In genomic region chr9:75087824-75088645, GRCh38 we compare ENCODE assay signal across 1 cellular context.
TF ChIP-seq lines count a peak whose summit lies in the region.

Gene NMRK1, minus strand, starts transcription at chr9:75088155. Its CDS starts 5,040 bp downstream, at chr9:75083115.
A gene with protein sequence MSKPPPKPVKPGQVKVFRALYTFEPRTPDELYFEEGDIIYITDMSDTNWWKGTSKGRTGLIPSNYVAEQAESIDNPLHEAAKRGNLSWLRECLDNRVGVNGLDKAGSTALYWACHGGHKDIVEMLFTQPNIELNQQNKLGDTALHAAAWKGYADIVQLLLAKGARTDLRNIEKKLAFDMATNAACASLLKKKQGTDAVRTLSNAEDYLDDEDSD (plus strand): TSS chr9:75088514. CDS start chr9:75088693, 179 bp downstream.

TF ChIP-seq in HepG2, 621 proteins besides CTCF, POLR2A, EP300 and RAD21 (continued from another document and continues in another):
- TF ChIP-seq ZNF407 (CRISPR knock-in tag; IDR thresholded peaks at IDR 0.05; ENCODE audit: not compliant biosample characterization) = no peak
- no peak; the same call in 1 of the 2 replicates for TF ChIP-seq TARDBP (CRISPR knock-in tag; IDR thresholded peaks at IDR 0.05)
- peak; percentile 75 for TF ChIP-seq ZNF292 (CRISPR knock-in tag; IDR thresholded peaks at IDR 0.05; ENCODE audit: borderline replicate concordance, low read depth)
- TF ChIP-seq, protein P1, sequence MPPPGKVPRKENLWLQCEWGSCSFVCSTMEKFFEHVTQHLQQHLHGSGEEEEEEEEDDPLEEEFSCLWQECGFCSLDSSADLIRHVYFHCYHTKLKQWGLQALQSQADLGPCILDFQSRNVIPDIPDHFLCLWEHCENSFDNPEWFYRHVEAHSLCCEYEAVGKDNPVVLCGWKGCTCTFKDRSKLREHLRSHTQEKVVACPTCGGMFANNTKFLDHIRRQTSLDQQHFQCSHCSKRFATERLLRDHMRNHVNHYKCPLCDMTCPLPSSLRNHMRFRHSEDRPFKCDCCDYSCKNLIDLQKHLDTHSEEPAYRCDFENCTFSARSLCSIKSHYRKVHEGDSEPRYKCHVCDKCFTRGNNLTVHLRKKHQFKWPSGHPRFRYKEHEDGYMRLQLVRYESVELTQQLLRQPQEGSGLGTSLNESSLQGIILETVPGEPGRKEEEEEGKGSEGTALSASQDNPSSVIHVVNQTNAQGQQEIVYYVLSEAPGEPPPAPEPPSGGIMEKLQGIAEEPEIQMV (CRISPR knock-in tag; IDR thresholded peaks at IDR 0.05; ENCODE audit: low read depth) = peak; percentile 17; the same call in 1 of the 2 replicates
- TF ChIP-seq, protein P2, sequence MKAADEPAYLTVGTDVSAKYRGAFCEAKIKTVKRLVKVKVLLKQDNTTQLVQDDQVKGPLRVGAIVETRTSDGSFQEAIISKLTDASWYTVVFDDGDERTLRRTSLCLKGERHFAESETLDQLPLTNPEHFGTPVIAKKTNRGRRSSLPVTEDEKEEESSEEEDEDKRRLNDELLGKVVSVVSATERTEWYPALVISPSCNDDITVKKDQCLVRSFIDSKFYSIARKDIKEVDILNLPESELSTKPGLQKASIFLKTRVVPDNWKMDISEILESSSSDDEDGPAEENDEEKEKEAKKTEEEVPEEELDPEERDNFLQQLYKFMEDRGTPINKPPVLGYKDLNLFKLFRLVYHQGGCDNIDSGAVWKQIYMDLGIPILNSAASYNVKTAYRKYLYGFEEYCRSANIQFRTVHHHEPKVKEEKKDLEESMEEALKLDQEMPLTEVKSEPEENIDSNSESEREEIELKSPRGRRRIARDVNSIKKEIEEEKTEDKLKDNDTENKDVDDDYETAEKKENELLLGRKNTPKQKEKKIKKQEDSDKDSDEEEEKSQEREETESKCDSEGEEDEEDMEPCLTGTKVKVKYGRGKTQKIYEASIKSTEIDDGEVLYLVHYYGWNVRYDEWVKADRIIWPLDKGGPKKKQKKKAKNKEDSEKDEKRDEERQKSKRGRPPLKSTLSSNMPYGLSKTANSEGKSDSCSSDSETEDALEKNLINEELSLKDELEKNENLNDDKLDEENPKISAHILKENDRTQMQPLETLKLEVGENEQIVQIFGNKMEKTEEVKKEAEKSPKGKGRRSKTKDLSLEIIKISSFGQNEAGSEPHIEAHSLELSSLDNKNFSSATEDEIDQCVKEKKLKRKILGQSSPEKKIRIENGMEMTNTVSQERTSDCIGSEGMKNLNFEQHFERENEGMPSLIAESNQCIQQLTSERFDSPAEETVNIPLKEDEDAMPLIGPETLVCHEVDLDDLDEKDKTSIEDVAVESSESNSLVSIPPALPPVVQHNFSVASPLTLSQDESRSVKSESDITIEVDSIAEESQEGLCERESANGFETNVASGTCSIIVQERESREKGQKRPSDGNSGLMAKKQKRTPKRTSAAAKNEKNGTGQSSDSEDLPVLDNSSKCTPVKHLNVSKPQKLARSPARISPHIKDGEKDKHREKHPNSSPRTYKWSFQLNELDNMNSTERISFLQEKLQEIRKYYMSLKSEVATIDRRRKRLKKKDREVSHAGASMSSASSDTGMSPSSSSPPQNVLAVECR (CRISPR knock-in tag; IDR thresholded peaks at IDR 0.05; ENCODE audit: borderline replicate concordance) = peak; percentile 69; the same call in 1 of the 2 replicates
- peak; percentile 54; the same call in 1 of the 2 replicates for TF ChIP-seq ZNF784 (CRISPR knock-in tag; IDR thresholded peaks at IDR 0.05; ENCODE audit: borderline replicate concordance)
- no peak for TF ChIP-seq ZNF530 (CRISPR knock-in tag; IDR thresholded peaks at IDR 0.05; ENCODE audit: low read depth)
- TF ChIP-seq, protein P3, sequence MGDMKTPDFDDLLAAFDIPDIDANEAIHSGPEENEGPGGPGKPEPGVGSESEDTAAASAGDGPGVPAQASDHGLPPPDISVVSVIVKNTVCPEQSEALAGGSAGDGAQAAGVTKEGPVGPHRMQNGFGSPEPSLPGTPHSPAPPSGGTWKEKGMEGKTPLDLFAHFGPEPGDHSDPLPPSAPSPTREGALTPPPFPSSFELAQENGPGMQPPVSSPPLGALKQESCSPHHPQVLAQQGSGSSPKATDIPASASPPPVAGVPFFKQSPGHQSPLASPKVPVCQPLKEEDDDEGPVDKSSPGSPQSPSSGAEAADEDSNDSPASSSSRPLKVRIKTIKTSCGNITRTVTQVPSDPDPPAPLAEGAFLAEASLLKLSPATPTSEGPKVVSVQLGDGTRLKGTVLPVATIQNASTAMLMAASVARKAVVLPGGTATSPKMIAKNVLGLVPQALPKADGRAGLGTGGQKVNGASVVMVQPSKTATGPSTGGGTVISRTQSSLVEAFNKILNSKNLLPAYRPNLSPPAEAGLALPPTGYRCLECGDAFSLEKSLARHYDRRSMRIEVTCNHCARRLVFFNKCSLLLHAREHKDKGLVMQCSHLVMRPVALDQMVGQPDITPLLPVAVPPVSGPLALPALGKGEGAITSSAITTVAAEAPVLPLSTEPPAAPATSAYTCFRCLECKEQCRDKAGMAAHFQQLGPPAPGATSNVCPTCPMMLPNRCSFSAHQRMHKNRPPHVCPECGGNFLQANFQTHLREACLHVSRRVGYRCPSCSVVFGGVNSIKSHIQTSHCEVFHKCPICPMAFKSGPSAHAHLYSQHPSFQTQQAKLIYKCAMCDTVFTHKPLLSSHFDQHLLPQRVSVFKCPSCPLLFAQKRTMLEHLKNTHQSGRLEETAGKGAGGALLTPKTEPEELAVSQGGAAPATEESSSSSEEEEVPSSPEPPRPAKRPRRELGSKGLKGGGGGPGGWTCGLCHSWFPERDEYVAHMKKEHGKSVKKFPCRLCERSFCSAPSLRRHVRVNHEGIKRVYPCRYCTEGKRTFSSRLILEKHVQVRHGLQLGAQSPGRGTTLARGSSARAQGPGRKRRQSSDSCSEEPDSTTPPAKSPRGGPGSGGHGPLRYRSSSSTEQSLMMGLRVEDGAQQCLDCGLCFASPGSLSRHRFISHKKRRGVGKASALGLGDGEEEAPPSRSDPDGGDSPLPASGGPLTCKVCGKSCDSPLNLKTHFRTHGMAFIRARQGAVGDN (CRISPR knock-in tag; IDR thresholded peaks at IDR 0.05) = peak; percentile 74
- peak; percentile 70; the same call in 1 of the 2 replicates for TF ChIP-seq KDM5B (CRISPR knock-in tag; IDR thresholded peaks at IDR 0.05; ENCODE audit: borderline replicate concordance)
- peak; percentile 46; the same call in 1 of the 2 replicates for TF ChIP-seq CHCHD3 (CRISPR knock-in tag; IDR thresholded peaks at IDR 0.05)
- TF ChIP-seq HNRNPK (IDR thresholded peaks at IDR 0.05; ENCODE audit: low read depth, low read length, poor library complexity, severe bottlenecking) = peak; percentile 6
- TF ChIP-seq ZFP82 (CRISPR knock-in tag; IDR thresholded peaks at IDR 0.05; ENCODE audit: borderline replicate concordance) = peak; percentile 33; the same call in 1 of the 2 replicates
- TF ChIP-seq ZNF546 (CRISPR knock-in tag; conservative IDR thresholded peaks at IDR 0.05) = peak; percentile 76; the same call in 1 of the 2 replicates
- 0 out of 2 replicates have a peak, but pooled peaks have one; percentile 77 for TF ChIP-seq REL (CRISPR knock-in tag; conservative IDR thresholded peaks at IDR 0.05)
- TF ChIP-seq ZMYM4 (CRISPR knock-in tag; IDR thresholded peaks at IDR 0.05) = peak; percentile 25; the same call in 1 of the 2 replicates
- 0 out of 2 replicates have a peak, but pooled peaks have one; percentile 50 for TF ChIP-seq AHR (CRISPR knock-in tag; IDR thresholded peaks at IDR 0.05)
- TF ChIP-seq ZSCAN31 (CRISPR knock-in tag; IDR thresholded peaks at IDR 0.05; ENCODE audit: low read depth) = peak; percentile 9; the same call in 1 of the 2 replicates
- no peak for TF ChIP-seq MAFG (CRISPR knock-in tag; IDR thresholded peaks at IDR 0.05)
- TF ChIP-seq, protein P4, sequence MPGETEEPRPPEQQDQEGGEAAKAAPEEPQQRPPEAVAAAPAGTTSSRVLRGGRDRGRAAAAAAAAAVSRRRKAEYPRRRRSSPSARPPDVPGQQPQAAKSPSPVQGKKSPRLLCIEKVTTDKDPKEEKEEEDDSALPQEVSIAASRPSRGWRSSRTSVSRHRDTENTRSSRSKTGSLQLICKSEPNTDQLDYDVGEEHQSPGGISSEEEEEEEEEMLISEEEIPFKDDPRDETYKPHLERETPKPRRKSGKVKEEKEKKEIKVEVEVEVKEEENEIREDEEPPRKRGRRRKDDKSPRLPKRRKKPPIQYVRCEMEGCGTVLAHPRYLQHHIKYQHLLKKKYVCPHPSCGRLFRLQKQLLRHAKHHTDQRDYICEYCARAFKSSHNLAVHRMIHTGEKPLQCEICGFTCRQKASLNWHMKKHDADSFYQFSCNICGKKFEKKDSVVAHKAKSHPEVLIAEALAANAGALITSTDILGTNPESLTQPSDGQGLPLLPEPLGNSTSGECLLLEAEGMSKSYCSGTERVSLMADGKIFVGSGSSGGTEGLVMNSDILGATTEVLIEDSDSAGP (CRISPR knock-in tag; IDR thresholded peaks at IDR 0.05; ENCODE audit: borderline replicate concordance) = peak; percentile 54
- TF ChIP-seq MIER2 (CRISPR knock-in tag; IDR thresholded peaks at IDR 0.05) = no peak
- TF ChIP-seq ZNF644 (CRISPR knock-in tag; IDR thresholded peaks at IDR 0.05; ENCODE audit: low read depth) = no peak
- peak in 1 of 2 experiments; percentile 7; a peak in 1 of 4 replicates for TF ChIP-seq KLF16 (CRISPR knock-in tag; IDR thresholded peaks at IDR 0.05)
- 0 out of 2 replicates have a peak, but pooled peaks have one; percentile 15 for TF ChIP-seq ZSCAN20 (CRISPR knock-in tag; IDR thresholded peaks at IDR 0.05; ENCODE audit: borderline replicate concordance)
- no peak for TF ChIP-seq BRF2 (CRISPR knock-in tag; IDR thresholded peaks at IDR 0.05)
- peak; percentile 57; the same call in 1 of the 2 replicates for TF ChIP-seq YEATS4 (CRISPR knock-in tag; IDR thresholded peaks at IDR 0.05; ENCODE audit: borderline replicate concordance)
- 0 out of 2 replicates have a peak, but pooled peaks have one; percentile 58 for TF ChIP-seq SMAD1 (CRISPR knock-in tag; IDR thresholded peaks at IDR 0.05; ENCODE audit: borderline replicate concordance, low read depth)
- no peak; the same call in 1 of the 2 replicates for TF ChIP-seq MAZ (IDR thresholded peaks at IDR 0.05; ENCODE audit: borderline replicate concordance, low read depth, low read length)
- peak; percentile 62 for TF ChIP-seq MAZ (CRISPR knock-in tag; IDR thresholded peaks at IDR 0.05; ENCODE audit: low read depth)
